In genomic region chr13:43134896-43135295, GRCh38 we compare ENCODE assay signal across 24 cellular contexts.
"Had no signal": no experiment of that assay in that cellular context is flagged by ENCODE, and none has a peak within 500 bp of the region (broad histone marks: within the 10 kb centered on the region; RNA-seq: fewer than 3 reads in every experiment).

No MANE protein-coding gene starts in this region.

- H3K36me3 ChIP-seq: left lung, sigmoid colon, upper lobe of left lung had no signal

- H3K27ac ChIP-seq: body of pancreas, left lung, sigmoid colon, testis, upper lobe of left lung had no signal

- H3K9me3 Mint-ChIP-seq: activated CD4-positive, alpha-beta memory T cell treated with anti-CD3 and anti-CD28 coated beads, Interleukin-2, amount 10 ng/mL, durations not matched to agents 7 days and 5 days; activated CD4-positive, alpha-beta T cell treated with anti-CD3 and anti-CD28 coated beads, Interleukin-2, amount 10 ng/mL, durations not matched to agents 24 days and 14 days; activated naive CD8-positive, alpha-beta T cell treated with anti-CD3 and anti-CD28 coated beads, Interleukin-2, amount 50 U/mL, for 24 hours; dendritic cell treated with granulocyte-macrophage colony-stimulating factor and Interleukin-4, amounts not matched to agents 40 ng/mL and 50 ng/mL, for 4 days; immature natural killer cell; naive thymus-derived CD8-positive, alpha-beta T cell; stimulated activated naive B cell treated with anti-CD40 and anti-IgM and Interleukin-4, amounts not matched to agents 10 μg/mL and 1 μg/mL and 100 μg/mL, for 72 hours had no signal

- H3K4me2 ChIP-seq: smooth muscle cell had no signal

- H3K27ac Mint-ChIP-seq: activated CD4-positive, alpha-beta memory T cell treated with anti-CD3 and anti-CD28 coated beads, Interleukin-2, amount 10 ng/mL, durations not matched to agents 7 days and 5 days; activated CD4-positive, alpha-beta T cell treated with anti-CD3 and anti-CD28 coated beads, Interleukin-2, amount 10 ng/mL, durations not matched to agents 24 days and 14 days; activated naive CD8-positive, alpha-beta T cell treated with anti-CD3 and anti-CD28 coated beads, Interleukin-2, amount 50 U/mL, for 24 hours; dendritic cell treated with granulocyte-macrophage colony-stimulating factor and Interleukin-4, amounts not matched to agents 40 ng/mL and 50 ng/mL, for 4 days; immature natural killer cell; naive thymus-derived CD8-positive, alpha-beta T cell; stimulated activated naive B cell treated with anti-CD40 and anti-IgM and Interleukin-4, amounts not matched to agents 10 μg/mL and 1 μg/mL and 100 μg/mL, for 72 hours had no signal

- H3K9me3 ChIP-seq: body of pancreas, left lung, sigmoid colon, testis, upper lobe of left lung had no signal

- H3K36me3 Mint-ChIP-seq: immature natural killer cell; naive thymus-derived CD8-positive, alpha-beta T cell; stimulated activated naive B cell treated with anti-CD40 and anti-IgM and Interleukin-4, amounts not matched to agents 10 μg/mL and 1 μg/mL and 100 μg/mL, for 72 hours had no signal

- H3K4me1 Mint-ChIP-seq: activated CD4-positive, alpha-beta memory T cell treated with anti-CD3 and anti-CD28 coated beads, Interleukin-2, amount 10 ng/mL, durations not matched to agents 7 days and 5 days; activated CD4-positive, alpha-beta T cell treated with anti-CD3 and anti-CD28 coated beads, Interleukin-2, amount 10 ng/mL, durations not matched to agents 24 days and 14 days; activated naive CD8-positive, alpha-beta T cell treated with anti-CD3 and anti-CD28 coated beads, Interleukin-2, amount 50 U/mL, for 24 hours; immature natural killer cell; stimulated activated naive B cell treated with anti-CD40 and anti-IgM and Interleukin-4, amounts not matched to agents 10 μg/mL and 1 μg/mL and 100 μg/mL, for 72 hours had no signal

- H3K4me1 ChIP-seq: body of pancreas, left lung, testis, upper lobe of left lung had no signal

- H3K27me3 ChIP-seq: body of pancreas, left lung, sigmoid colon, testis, upper lobe of left lung had no signal

- H3K4me3 Mint-ChIP-seq: activated CD4-positive, alpha-beta memory T cell treated with anti-CD3 and anti-CD28 coated beads, Interleukin-2, amount 10 ng/mL, durations not matched to agents 7 days and 5 days; activated CD4-positive, alpha-beta T cell treated with anti-CD3 and anti-CD28 coated beads, Interleukin-2, amount 10 ng/mL, durations not matched to agents 24 days and 14 days; activated naive CD8-positive, alpha-beta T cell treated with anti-CD3 and anti-CD28 coated beads, Interleukin-2, amount 50 U/mL, for 24 hours; dendritic cell treated with granulocyte-macrophage colony-stimulating factor and Interleukin-4, amounts not matched to agents 40 ng/mL and 50 ng/mL, for 4 days; immature natural killer cell; naive thymus-derived CD8-positive, alpha-beta T cell; stimulated activated naive B cell treated with anti-CD40 and anti-IgM and Interleukin-4, amounts not matched to agents 10 μg/mL and 1 μg/mL and 100 μg/mL, for 72 hours had no signal

- DNase-seq: activated CD4-positive, alpha-beta memory T cell treated with anti-CD3 and anti-CD28 coated beads, Interleukin-2, amount 10 ng/mL, durations not matched to agents 7 days and 5 days; activated CD4-positive, alpha-beta T cell treated with anti-CD3 and anti-CD28 coated beads, Interleukin-2, amount 10 ng/mL, durations not matched to agents 24 days and 14 days; activated gamma-delta T cell; activated naive CD4-positive, alpha-beta T cell treated with anti-CD3 and anti-CD28 coated beads, Interleukin-2, amount 50 U/mL, for 16 hours; activated naive CD8-positive, alpha-beta T cell treated with anti-CD3 and anti-CD28 coated beads, Interleukin-2, amount 50 U/mL, for 24 hours; body of pancreas; caudate nucleus; effector CD8-positive, alpha-beta T cell; erythroblast; foreskin fibroblast; immature natural killer cell; left lung; naive thymus-derived CD8-positive, alpha-beta T cell; retina; sigmoid colon; stimulated activated CD4-positive, alpha-beta T cell treated with anti-CD3 and anti-CD28 coated beads, Interleukin-15, amount 100 ng/mL, for 24 hours; stimulated activated CD8-positive, alpha-beta memory T cell treated with anti-CD3 and anti-CD28 coated beads, Interleukin-4, amount 100 ng/mL, for 48 hours; stimulated activated naive B cell treated with anti-CD40 and anti-IgM and Interleukin-4, amounts not matched to agents 10 μg/mL and 1 μg/mL and 100 μg/mL, for 72 hours; T-helper 2 cell; testis; upper lobe of left lung had no signal

- H3K4me3 ChIP-seq: body of pancreas, left lung, lung, sigmoid colon, smooth muscle cell, testis, upper lobe of left lung had no signal
